1 cellular context compared by ENCODE assay signal in the genomic region with DNA sequence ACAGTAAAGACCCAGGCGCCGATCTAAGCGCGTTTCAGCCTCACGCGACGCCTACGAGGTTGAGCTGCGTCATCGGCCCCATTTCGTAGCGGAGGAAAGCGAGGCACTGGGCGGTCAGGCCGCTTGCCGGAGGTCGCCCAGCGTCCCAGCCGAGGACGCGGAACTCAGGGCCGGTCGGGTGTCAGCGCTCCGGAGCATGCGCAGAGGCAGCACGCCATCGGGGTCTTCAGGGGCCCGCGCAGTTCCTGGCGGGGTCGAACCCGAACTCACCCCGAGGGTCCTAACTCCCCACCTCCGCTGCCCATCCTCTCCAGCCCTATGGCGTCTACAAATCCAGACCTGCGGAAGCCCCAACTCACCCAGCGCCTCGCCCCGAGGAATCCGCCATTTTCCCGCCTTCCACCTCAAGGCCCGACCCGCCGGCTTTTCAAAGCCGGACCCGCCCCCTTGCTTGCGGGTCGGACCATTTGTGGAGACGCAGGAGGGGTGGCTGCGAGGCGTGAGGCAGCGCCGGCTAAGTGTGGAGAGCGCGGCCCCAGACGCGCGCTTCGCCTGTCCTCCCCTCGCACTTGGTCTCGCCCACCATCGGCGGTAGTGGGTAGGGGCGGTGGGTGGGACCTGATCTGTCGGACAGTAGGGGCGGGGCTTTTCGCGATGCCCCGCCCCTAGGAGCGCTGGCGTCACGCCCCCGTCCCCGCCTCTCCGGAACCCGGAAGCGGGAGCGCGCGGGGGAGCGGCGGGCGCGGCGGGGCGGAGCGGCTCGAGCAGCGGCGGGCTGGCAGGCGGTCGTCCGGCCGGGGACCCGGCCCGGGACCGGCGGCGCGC.
A peak's percentile ranks its signal among the peaks of the same experiment; 100 is the strongest.
TF ChIP-seq lines count a peak whose summit lies in the region.

A gene with protein sequence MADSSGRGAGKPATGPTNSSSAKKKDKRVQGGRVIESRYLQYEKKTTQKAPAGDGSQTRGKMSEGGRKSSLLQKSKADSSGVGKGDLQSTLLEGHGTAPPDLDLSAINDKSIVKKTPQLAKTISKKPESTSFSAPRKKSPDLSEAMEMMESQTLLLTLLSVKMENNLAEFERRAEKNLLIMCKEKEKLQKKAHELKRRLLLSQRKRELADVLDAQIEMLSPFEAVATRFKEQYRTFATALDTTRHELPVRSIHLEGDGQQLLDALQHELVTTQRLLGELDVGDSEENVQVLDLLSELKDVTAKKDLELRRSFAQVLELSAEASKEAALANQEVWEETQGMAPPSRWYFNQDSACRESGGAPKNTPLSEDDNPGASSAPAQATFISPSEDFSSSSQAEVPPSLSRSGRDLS (minus strand): TSS at position 418 of the 825 bp plus-strand sequence. CDS start 30 bp downstream, at position 388.
A gene with protein sequence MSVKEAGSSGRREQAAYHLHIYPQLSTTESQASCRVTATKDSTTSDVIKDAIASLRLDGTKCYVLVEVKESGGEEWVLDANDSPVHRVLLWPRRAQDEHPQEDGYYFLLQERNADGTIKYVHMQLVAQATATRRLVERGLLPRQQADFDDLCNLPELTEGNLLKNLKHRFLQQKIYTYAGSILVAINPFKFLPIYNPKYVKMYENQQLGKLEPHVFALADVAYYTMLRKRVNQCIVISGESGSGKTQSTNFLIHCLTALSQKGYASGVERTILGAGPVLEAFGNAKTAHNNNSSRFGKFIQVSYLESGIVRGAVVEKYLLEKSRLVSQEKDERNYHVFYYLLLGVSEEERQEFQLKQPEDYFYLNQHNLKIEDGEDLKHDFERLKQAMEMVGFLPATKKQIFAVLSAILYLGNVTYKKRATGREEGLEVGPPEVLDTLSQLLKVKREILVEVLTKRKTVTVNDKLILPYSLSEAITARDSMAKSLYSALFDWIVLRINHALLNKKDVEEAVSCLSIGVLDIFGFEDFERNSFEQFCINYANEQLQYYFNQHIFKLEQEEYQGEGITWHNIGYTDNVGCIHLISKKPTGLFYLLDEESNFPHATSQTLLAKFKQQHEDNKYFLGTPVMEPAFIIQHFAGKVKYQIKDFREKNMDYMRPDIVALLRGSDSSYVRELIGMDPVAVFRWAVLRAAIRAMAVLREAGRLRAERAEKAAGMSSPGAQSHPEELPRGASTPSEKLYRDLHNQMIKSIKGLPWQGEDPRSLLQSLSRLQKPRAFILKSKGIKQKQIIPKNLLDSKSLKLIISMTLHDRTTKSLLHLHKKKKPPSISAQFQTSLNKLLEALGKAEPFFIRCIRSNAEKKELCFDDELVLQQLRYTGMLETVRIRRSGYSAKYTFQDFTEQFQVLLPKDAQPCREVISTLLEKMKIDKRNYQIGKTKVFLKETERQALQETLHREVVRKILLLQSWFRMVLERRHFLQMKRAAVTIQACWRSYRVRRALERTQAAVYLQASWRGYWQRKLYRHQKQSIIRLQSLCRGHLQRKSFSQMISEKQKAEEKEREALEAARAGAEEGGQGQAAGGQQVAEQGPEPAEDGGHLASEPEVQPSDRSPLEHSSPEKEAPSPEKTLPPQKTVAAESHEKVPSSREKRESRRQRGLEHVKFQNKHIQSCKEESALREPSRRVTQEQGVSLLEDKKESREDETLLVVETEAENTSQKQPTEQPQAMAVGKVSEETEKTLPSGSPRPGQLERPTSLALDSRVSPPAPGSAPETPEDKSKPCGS (N-terminal part only) (plus strand): TSS at position 743 of the 825 bp plus-strand sequence. CDS start 25,941 bp downstream, outside the sequence.

TF ChIP-seq in WTC11, 78 proteins besides CTCF, POLR2A, EP300 and RAD21 (continued from another document and continues in another):
- TF ChIP-seq, protein P1, sequence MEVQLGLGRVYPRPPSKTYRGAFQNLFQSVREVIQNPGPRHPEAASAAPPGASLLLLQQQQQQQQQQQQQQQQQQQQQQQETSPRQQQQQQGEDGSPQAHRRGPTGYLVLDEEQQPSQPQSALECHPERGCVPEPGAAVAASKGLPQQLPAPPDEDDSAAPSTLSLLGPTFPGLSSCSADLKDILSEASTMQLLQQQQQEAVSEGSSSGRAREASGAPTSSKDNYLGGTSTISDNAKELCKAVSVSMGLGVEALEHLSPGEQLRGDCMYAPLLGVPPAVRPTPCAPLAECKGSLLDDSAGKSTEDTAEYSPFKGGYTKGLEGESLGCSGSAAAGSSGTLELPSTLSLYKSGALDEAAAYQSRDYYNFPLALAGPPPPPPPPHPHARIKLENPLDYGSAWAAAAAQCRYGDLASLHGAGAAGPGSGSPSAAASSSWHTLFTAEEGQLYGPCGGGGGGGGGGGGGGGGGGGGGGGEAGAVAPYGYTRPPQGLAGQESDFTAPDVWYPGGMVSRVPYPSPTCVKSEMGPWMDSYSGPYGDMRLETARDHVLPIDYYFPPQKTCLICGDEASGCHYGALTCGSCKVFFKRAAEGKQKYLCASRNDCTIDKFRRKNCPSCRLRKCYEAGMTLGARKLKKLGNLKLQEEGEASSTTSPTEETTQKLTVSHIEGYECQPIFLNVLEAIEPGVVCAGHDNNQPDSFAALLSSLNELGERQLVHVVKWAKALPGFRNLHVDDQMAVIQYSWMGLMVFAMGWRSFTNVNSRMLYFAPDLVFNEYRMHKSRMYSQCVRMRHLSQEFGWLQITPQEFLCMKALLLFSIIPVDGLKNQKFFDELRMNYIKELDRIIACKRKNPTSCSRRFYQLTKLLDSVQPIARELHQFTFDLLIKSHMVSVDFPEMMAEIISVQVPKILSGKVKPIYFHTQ (CRISPR knock-in tag; IDR thresholded peaks at IDR 0.05), result no peak
- TF ChIP-seq TCF7 (CRISPR knock-in tag; IDR thresholded peaks at IDR 0.05; ENCODE audit: low read depth) (no peak), NFE2L1 (CRISPR knock-in tag; IDR thresholded peaks at IDR 0.05) (no peak), RORB (CRISPR knock-in tag; IDR thresholded peaks at IDR 0.05) (no peak), SP1 (CRISPR knock-in tag; conservative IDR thresholded peaks at IDR 0.05) (peak; percentile 98), JAZF1 (CRISPR knock-in tag; IDR thresholded peaks at IDR 0.05) (no peak), ZNF671 (CRISPR knock-in tag; IDR thresholded peaks at IDR 0.05) (no peak), SMAD3 (CRISPR knock-in tag; IDR thresholded peaks at IDR 0.05; ENCODE audit: borderline replicate concordance) (0 out of 2 replicates have a peak, but pooled peaks have one; percentile 45), FOXP1 (CRISPR knock-in tag; IDR thresholded peaks at IDR 0.05; ENCODE audit: borderline replicate concordance) (no peak), CREM (CRISPR knock-in tag; IDR thresholded peaks at IDR 0.05) (0 out of 2 replicates have a peak, but pooled peaks have one; percentile 53), MYBL2 (CRISPR knock-in tag; IDR thresholded peaks at IDR 0.05) (0 out of 2 replicates have a peak, but pooled peaks have one; percentile 40), EMX1 (CRISPR knock-in tag; IDR thresholded peaks at IDR 0.05) (no peak)
- TF ChIP-seq, protein P2, sequence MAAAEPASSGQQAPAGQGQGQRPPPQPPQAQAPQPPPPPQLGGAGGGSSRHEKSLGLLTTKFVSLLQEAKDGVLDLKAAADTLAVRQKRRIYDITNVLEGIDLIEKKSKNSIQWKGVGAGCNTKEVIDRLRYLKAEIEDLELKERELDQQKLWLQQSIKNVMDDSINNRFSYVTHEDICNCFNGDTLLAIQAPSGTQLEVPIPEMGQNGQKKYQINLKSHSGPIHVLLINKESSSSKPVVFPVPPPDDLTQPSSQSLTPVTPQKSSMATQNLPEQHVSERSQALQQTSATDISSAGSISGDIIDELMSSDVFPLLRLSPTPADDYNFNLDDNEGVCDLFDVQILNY (CRISPR knock-in tag; IDR thresholded peaks at IDR 0.05), result peak; percentile 99
- TF ChIP-seq, protein P3, sequence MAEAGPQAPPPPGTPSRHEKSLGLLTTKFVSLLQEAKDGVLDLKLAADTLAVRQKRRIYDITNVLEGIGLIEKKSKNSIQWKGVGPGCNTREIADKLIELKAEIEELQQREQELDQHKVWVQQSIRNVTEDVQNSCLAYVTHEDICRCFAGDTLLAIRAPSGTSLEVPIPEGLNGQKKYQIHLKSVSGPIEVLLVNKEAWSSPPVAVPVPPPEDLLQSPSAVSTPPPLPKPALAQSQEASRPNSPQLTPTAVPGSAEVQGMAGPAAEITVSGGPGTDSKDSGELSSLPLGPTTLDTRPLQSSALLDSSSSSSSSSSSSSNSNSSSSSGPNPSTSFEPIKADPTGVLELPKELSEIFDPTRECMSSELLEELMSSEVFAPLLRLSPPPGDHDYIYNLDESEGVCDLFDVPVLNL (CRISPR knock-in tag; IDR thresholded peaks at IDR 0.05; ENCODE audit: borderline replicate concordance, low read depth), result peak; percentile 87; the same call in 1 of the 2 replicates
- TF ChIP-seq, protein P4, sequence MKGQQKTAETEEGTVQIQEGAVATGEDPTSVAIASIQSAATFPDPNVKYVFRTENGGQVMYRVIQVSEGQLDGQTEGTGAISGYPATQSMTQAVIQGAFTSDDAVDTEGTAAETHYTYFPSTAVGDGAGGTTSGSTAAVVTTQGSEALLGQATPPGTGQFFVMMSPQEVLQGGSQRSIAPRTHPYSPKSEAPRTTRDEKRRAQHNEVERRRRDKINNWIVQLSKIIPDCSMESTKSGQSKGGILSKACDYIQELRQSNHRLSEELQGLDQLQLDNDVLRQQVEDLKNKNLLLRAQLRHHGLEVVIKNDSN (CRISPR knock-in tag; IDR thresholded peaks at IDR 0.05), result 0 out of 2 replicates have a peak, but pooled peaks have one; percentile 34
- TF ChIP-seq, protein P5, sequence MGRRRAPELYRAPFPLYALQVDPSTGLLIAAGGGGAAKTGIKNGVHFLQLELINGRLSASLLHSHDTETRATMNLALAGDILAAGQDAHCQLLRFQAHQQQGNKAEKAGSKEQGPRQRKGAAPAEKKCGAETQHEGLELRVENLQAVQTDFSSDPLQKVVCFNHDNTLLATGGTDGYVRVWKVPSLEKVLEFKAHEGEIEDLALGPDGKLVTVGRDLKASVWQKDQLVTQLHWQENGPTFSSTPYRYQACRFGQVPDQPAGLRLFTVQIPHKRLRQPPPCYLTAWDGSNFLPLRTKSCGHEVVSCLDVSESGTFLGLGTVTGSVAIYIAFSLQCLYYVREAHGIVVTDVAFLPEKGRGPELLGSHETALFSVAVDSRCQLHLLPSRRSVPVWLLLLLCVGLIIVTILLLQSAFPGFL (CRISPR knock-in tag; IDR thresholded peaks at IDR 0.05; ENCODE audit: borderline replicate concordance), result no peak
- TF ChIP-seq, protein P6, sequence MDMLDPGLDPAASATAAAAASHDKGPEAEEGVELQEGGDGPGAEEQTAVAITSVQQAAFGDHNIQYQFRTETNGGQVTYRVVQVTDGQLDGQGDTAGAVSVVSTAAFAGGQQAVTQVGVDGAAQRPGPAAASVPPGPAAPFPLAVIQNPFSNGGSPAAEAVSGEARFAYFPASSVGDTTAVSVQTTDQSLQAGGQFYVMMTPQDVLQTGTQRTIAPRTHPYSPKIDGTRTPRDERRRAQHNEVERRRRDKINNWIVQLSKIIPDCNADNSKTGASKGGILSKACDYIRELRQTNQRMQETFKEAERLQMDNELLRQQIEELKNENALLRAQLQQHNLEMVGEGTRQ (CRISPR knock-in tag; IDR thresholded peaks at IDR 0.05), result no peak
- TF ChIP-seq, protein P7, sequence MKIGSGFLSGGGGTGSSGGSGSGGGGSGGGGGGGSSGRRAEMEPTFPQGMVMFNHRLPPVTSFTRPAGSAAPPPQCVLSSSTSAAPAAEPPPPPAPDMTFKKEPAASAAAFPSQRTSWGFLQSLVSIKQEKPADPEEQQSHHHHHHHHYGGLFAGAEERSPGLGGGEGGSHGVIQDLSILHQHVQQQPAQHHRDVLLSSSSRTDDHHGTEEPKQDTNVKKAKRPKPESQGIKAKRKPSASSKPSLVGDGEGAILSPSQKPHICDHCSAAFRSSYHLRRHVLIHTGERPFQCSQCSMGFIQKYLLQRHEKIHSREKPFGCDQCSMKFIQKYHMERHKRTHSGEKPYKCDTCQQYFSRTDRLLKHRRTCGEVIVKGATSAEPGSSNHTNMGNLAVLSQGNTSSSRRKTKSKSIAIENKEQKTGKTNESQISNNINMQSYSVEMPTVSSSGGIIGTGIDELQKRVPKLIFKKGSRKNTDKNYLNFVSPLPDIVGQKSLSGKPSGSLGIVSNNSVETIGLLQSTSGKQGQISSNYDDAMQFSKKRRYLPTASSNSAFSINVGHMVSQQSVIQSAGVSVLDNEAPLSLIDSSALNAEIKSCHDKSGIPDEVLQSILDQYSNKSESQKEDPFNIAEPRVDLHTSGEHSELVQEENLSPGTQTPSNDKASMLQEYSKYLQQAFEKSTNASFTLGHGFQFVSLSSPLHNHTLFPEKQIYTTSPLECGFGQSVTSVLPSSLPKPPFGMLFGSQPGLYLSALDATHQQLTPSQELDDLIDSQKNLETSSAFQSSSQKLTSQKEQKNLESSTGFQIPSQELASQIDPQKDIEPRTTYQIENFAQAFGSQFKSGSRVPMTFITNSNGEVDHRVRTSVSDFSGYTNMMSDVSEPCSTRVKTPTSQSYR (CRISPR knock-in tag; IDR thresholded peaks at IDR 0.05), result no peak
- TF ChIP-seq, protein P8, sequence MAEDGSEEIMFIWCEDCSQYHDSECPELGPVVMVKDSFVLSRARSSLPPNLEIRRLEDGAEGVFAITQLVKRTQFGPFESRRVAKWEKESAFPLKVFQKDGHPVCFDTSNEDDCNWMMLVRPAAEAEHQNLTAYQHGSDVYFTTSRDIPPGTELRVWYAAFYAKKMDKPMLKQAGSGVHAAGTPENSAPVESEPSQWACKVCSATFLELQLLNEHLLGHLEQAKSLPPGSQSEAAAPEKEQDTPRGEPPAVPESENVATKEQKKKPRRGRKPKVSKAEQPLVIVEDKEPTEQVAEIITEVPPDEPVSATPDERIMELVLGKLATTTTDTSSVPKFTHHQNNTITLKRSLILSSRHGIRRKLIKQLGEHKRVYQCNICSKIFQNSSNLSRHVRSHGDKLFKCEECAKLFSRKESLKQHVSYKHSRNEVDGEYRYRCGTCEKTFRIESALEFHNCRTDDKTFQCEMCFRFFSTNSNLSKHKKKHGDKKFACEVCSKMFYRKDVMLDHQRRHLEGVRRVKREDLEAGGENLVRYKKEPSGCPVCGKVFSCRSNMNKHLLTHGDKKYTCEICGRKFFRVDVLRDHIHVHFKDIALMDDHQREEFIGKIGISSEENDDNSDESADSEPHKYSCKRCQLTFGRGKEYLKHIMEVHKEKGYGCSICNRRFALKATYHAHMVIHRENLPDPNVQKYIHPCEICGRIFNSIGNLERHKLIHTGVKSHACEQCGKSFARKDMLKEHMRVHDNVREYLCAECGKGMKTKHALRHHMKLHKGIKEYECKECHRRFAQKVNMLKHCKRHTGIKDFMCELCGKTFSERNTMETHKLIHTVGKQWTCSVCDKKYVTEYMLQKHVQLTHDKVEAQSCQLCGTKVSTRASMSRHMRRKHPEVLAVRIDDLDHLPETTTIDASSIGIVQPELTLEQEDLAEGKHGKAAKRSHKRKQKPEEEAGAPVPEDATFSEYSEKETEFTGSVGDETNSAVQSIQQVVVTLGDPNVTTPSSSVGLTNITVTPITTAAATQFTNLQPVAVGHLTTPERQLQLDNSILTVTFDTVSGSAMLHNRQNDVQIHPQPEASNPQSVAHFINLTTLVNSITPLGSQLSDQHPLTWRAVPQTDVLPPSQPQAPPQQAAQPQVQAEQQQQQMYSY (CRISPR knock-in tag; IDR thresholded peaks at IDR 0.05), result no peak
